ENCODE assay signal across 33 cellular contexts in the genomic region with DNA sequence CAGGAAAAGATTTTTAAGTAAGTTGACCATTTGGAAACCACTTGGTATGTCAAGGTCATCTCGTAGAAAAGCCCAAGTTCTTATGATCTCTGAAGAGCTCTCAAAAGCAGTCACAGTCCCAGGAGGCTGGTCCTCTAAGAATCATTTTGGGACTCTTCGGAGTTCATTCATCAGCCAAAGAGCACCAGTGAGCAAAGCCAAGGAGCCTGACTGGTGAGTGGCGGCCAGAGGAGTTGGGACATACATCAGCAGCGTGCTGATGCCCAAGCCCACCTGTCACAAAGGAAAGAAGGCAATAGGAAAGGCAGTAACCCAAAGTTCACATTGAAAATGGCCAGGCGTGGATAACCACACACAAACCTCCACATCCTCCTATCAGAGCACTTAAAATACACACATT.
"Had no signal": no experiment of that assay in that cellular context is flagged by ENCODE, and none has a peak within 500 bp of the region (broad histone marks: within the 10 kb centered on the region; RNA-seq: fewer than 3 reads in every experiment).

No MANE protein-coding gene starts in this region.

- H3K4me1 ChIP-seq: ascending aorta had no signal

- ATAC-seq: activated CD8-positive, alpha-beta T cell treated with anti-CD3 and anti-CD28 coated beads for 36 hours; activated T-cell treated with anti-CD3 and anti-CD28 coated beads, Interleukin-2, amount 50 U/mL, for 4 hours; activated T-cell treated with anti-CD3 and anti-CD28 coated beads, Interleukin-2, amount 50 U/mL, for 72 hours; activated T-helper 17 cell treated with anti-CD3 and anti-CD28 coated beads, Interleukin-2, amount 50 U/mL, for 72 hours had no signal

- DNase-seq: activated B cell treated with CpG ODN at 0.5 μM for 24 hours; activated CD4-positive, alpha-beta memory T cell treated with anti-CD3 and anti-CD28 coated beads for 36 hours; activated CD4-positive, alpha-beta T cell treated with anti-CD3 and anti-CD28 coated beads for 4 hours; activated CD4-positive, alpha-beta T cell treated with anti-CD3 and anti-CD28 coated beads, Interleukin-2, amount 10 ng/mL, durations not matched to agents 24 days and 14 days; activated CD4-positive, alpha-beta T cell treated with anti-CD3 and anti-CD28 coated beads, Interleukin-2, amount 50 U/mL, for 1 hour; activated CD4-positive, alpha-beta T cell treated with anti-CD3 and anti-CD28 coated beads, Interleukin-2, amount 50 U/mL, for 4 hours; activated CD4-positive, CD25-positive, alpha-beta regulatory T cell treated with anti-CD3 and anti-CD28 coated beads, Interleukin-2, amount 50 U/mL, for 72 hours; activated CD8-positive, alpha-beta memory T cell treated with anti-CD3 and anti-CD28 coated beads, Interleukin-2, amount 50 U/mL, for 4 hours; activated CD8-positive, alpha-beta T cell treated with anti-CD3 and anti-CD28 coated beads for 36 hours; activated effector memory CD4-positive, alpha-beta T cell treated with anti-CD3 and anti-CD28 coated beads, Interleukin-2, amount 50 U/mL, for 16 hours; activated gamma-delta T cell treated with Interleukin-2 at 50 U/mL for 16 hours; activated naive CD4-positive, alpha-beta T cell; activated naive CD4-positive, alpha-beta T cell treated with anti-CD3 and anti-CD28 coated beads, Interleukin-2, amount 10 ng/mL, durations not matched to agents 7 days and 5 days; activated T-cell treated with anti-CD3 and anti-CD28 coated beads for 4 hours; activated T-cell treated with anti-CD3 and anti-CD28 coated beads, Interleukin-2, amount 50 U/mL, for 4 hours; activated T-cell treated with anti-CD3 and anti-CD28 coated beads, Interleukin-2, amount 50 U/mL, for 72 hours; amygdala; anterior cingulate cortex; caudate nucleus; SW 1271; T-helper 1 cell; T-helper 2 cell; T-helper 9 cell had no signal

- H3K27ac Mint-ChIP-seq: activated B cell treated with CpG ODN at 0.5 μM for 24 hours; activated CD4-positive, alpha-beta memory T cell treated with anti-CD3 and anti-CD28 coated beads for 36 hours; activated CD4-positive, alpha-beta T cell treated with anti-CD3 and anti-CD28 coated beads, Interleukin-2, amount 10 ng/mL, durations not matched to agents 24 days and 14 days; activated CD8-positive, alpha-beta T cell treated with anti-CD3 and anti-CD28 coated beads for 36 hours; activated naive CD4-positive, alpha-beta T cell treated with anti-CD3 and anti-CD28 coated beads, Interleukin-2, amount 10 ng/mL, durations not matched to agents 7 days and 5 days; activated naive CD4-positive, alpha-beta T cell treated with anti-CD3 and anti-CD28 coated beads, Interleukin-2, amount 50 U/mL, for 24 hours; activated naive CD8-positive, alpha-beta T cell; activated T-cell treated with anti-CD3 and anti-CD28 coated beads, Interleukin-2, amount 50 U/mL, for 72 hours; activated T-helper 1 cell treated with anti-CD3 and anti-CD28 coated beads, Interleukin-12 subunit alpha, Interleukin-12 subunit beta, Interleukin-2, Interleukin-4 antibody, amounts not matched to agents 30 ng/mL and 10 ng/mL and 1 ng/mL, durations not matched to agents 14 hours and 24 hours and 36 hours; activated T-helper 17 cell treated with anti-CD3 and anti-CD28 coated beads, Interleukin-2, amount 50 U/mL, for 72 hours; brain; T-helper 1 cell treated with Interleukin-12 subunit alpha and Interleukin-12 subunit beta and Interleukin-4 antibody, amounts not matched to agents 30 μg/mL and 1 μg/mL, for 36 hours; T-helper 2 cell treated with Interferon-gamma antibody and Interleukin-4, amounts not matched to agents 5 μg/mL and 100 μg/mL, for 36 hours had no signal

- H3K27ac ChIP-seq: ascending aorta, cardiac muscle cell, VCaP had no signal

- H3K4me3 Mint-ChIP-seq: activated B cell treated with CpG ODN at 0.5 μM for 24 hours; activated CD4-positive, alpha-beta memory T cell treated with anti-CD3 and anti-CD28 coated beads for 36 hours; activated CD4-positive, alpha-beta T cell treated with anti-CD3 and anti-CD28 coated beads, Interleukin-2, amount 10 ng/mL, durations not matched to agents 24 days and 14 days; activated CD8-positive, alpha-beta T cell treated with anti-CD3 and anti-CD28 coated beads for 36 hours; activated naive CD4-positive, alpha-beta T cell treated with anti-CD3 and anti-CD28 coated beads, Interleukin-2, amount 10 ng/mL, durations not matched to agents 7 days and 5 days; activated naive CD4-positive, alpha-beta T cell treated with anti-CD3 and anti-CD28 coated beads, Interleukin-2, amount 50 U/mL, for 24 hours; activated naive CD8-positive, alpha-beta T cell; activated T-cell treated with anti-CD3 and anti-CD28 coated beads, Interleukin-2, amount 50 U/mL, for 4 hours; activated T-cell treated with anti-CD3 and anti-CD28 coated beads, Interleukin-2, amount 50 U/mL, for 72 hours; activated T-helper 1 cell treated with anti-CD3 and anti-CD28 coated beads, Interleukin-12 subunit alpha, Interleukin-12 subunit beta, Interleukin-2, Interleukin-4 antibody, amounts not matched to agents 30 ng/mL and 10 ng/mL and 1 ng/mL, durations not matched to agents 14 hours and 24 hours and 36 hours; activated T-helper 17 cell treated with anti-CD3 and anti-CD28 coated beads, Interleukin-2, amount 50 U/mL, for 72 hours; brain; T-helper 1 cell treated with Interleukin-12 subunit alpha and Interleukin-12 subunit beta and Interleukin-4 antibody, amounts not matched to agents 30 μg/mL and 1 μg/mL, for 36 hours; T-helper 2 cell treated with Interferon-gamma antibody and Interleukin-4, amounts not matched to agents 5 μg/mL and 100 μg/mL, for 36 hours had no signal

- H3K27me3 Mint-ChIP-seq: activated B cell treated with CpG ODN at 0.5 μM for 24 hours; activated CD4-positive, alpha-beta memory T cell treated with anti-CD3 and anti-CD28 coated beads for 36 hours; activated CD4-positive, alpha-beta T cell treated with anti-CD3 and anti-CD28 coated beads, Interleukin-2, amount 10 ng/mL, durations not matched to agents 24 days and 14 days; activated CD8-positive, alpha-beta T cell treated with anti-CD3 and anti-CD28 coated beads for 36 hours; activated naive CD4-positive, alpha-beta T cell treated with anti-CD3 and anti-CD28 coated beads, Interleukin-2, amount 10 ng/mL, durations not matched to agents 7 days and 5 days; activated naive CD4-positive, alpha-beta T cell treated with anti-CD3 and anti-CD28 coated beads, Interleukin-2, amount 50 U/mL, for 24 hours; activated naive CD8-positive, alpha-beta T cell; activated T-helper 17 cell treated with anti-CD3 and anti-CD28 coated beads, Interleukin-2, amount 50 U/mL, for 72 hours; brain had no signal

- H3K4me3 ChIP-seq: ascending aorta, cardiac muscle cell had no signal

- H3K4me1 Mint-ChIP-seq: activated B cell treated with CpG ODN at 0.5 μM for 24 hours; activated naive CD4-positive, alpha-beta T cell treated with anti-CD3 and anti-CD28 coated beads, Interleukin-2, amount 10 ng/mL, durations not matched to agents 7 days and 5 days; brain had no signal

- H3K9me3 ChIP-seq: ascending aorta had no signal

- H3K27me3 ChIP-seq: ascending aorta, cardiac muscle cell had no signal

- H3K9me3 Mint-ChIP-seq: activated B cell treated with CpG ODN at 0.5 μM for 24 hours; activated CD4-positive, alpha-beta memory T cell treated with anti-CD3 and anti-CD28 coated beads for 36 hours; activated CD4-positive, alpha-beta T cell treated with anti-CD3 and anti-CD28 coated beads, Interleukin-2, amount 10 ng/mL, durations not matched to agents 24 days and 14 days; activated CD8-positive, alpha-beta T cell treated with anti-CD3 and anti-CD28 coated beads for 36 hours; activated naive CD4-positive, alpha-beta T cell treated with anti-CD3 and anti-CD28 coated beads, Interleukin-2, amount 10 ng/mL, durations not matched to agents 7 days and 5 days; activated naive CD4-positive, alpha-beta T cell treated with anti-CD3 and anti-CD28 coated beads, Interleukin-2, amount 50 U/mL, for 24 hours; activated T-cell treated with anti-CD3 and anti-CD28 coated beads, Interleukin-2, amount 50 U/mL, for 4 hours; activated T-cell treated with anti-CD3 and anti-CD28 coated beads, Interleukin-2, amount 50 U/mL, for 72 hours; activated T-helper 1 cell treated with anti-CD3 and anti-CD28 coated beads, Interleukin-12 subunit alpha, Interleukin-12 subunit beta, Interleukin-2, Interleukin-4 antibody, amounts not matched to agents 30 ng/mL and 10 ng/mL and 1 ng/mL, durations not matched to agents 14 hours and 24 hours and 36 hours; activated T-helper 17 cell treated with anti-CD3 and anti-CD28 coated beads, Interleukin-2, amount 50 U/mL, for 72 hours; brain; T-helper 1 cell treated with Interleukin-12 subunit alpha and Interleukin-12 subunit beta and Interleukin-4 antibody, amounts not matched to agents 30 μg/mL and 1 μg/mL, for 36 hours; T-helper 2 cell treated with Interferon-gamma antibody and Interleukin-4, amounts not matched to agents 5 μg/mL and 100 μg/mL, for 36 hours had no signal
